In the genomic region with DNA sequence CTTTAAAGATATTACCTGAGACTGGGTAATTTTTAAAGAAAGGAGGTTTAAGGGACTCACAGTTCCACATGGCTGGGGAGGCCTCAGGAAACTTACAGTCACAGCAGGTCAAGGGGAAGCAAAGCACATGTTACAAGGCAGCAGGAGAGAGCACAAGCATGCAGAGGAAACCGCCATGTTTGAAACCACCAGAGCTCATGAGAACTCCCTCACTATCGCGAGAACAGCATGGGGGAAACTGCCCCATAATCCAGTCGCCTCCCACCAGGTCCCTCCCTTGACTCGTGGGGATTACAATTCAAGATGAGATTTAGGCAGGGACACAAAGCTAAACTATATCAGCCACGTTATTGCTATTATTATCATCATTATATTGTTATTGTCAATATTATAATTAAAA, we compare ENCODE assay signal across 27 cellular contexts.
"Had no signal": no experiment of that assay in that cellular context is flagged by ENCODE, and none has a peak within 500 bp of the region (broad histone marks: within the 10 kb centered on the region; RNA-seq: fewer than 3 reads in every experiment).

No MANE protein-coding gene starts in this region.

- DNase-seq: activated CD4-positive, alpha-beta T cell treated with anti-CD3 and anti-CD28 coated beads for 48 hours; activated CD4-positive, alpha-beta T cell treated with anti-CD3 and anti-CD28 coated beads, Interleukin-2, amount 50 U/mL, for 48 hours; activated CD8-positive, alpha-beta memory T cell treated with anti-CD3 and anti-CD28 coated beads for 24 hours; activated effector memory CD4-positive, alpha-beta T cell treated with Interleukin-2 at 50 U/mL for 16 hours; activated naive CD4-positive, alpha-beta T cell treated with anti-CD3 and anti-CD28 coated beads for 36 hours; activated naive CD8-positive, alpha-beta T cell treated with anti-CD3 and anti-CD28 coated beads for 36 hours; brain microvascular endothelial cell; cortex of kidney; head of caudate nucleus; left cardiac atrium; naive B cell; nephron progenitor cell; pancreas; retina; stimulated activated CD4-positive, alpha-beta T cell treated with anti-CD3 and anti-CD28 coated beads, Interleukin-12 subunit alpha, Interleukin-12 subunit beta, amount 100 ng/mL, for 4 hours; stimulated activated CD4-positive, alpha-beta T cell treated with anti-CD3 and anti-CD28 coated beads, Interleukin-4, amount 100 ng/mL, for 1 hour; stimulated activated naive CD8-positive, alpha-beta T cell treated with anti-CD3 and anti-CD28 coated beads, Interleukin-15, Interleukin-2, amounts not matched to agents 100 U/mL and 50 U/mL, for 24 hours; T-helper 9 cell; tibial artery; upper lobe of right lung had no signal

- H3K4me3 ChIP-seq: adrenal gland, pancreas, prostate gland, skin epidermis, tibial artery, upper lobe of right lung had no signal

- H3K4me1 ChIP-seq: adrenal gland, pancreas, prostate gland, tibial artery, upper lobe of right lung had no signal

- H3K36me3 Mint-ChIP-seq: activated naive CD8-positive, alpha-beta T cell treated with anti-CD3 and anti-CD28 coated beads for 36 hours; mesothelial cell of epicardium; naive B cell had no signal

- H3K4me1 Mint-ChIP-seq: activated naive CD8-positive, alpha-beta T cell treated with anti-CD3 and anti-CD28 coated beads for 36 hours; mesothelial cell of epicardium had no signal

- H3K4me3 Mint-ChIP-seq: activated naive CD4-positive, alpha-beta T cell treated with anti-CD3 and anti-CD28 coated beads for 36 hours; activated naive CD8-positive, alpha-beta T cell treated with anti-CD3 and anti-CD28 coated beads for 36 hours; mesothelial cell of epicardium; naive B cell; nephron progenitor cell had no signal

- H3K27ac Mint-ChIP-seq: activated naive CD4-positive, alpha-beta T cell treated with anti-CD3 and anti-CD28 coated beads for 36 hours; activated naive CD8-positive, alpha-beta T cell treated with anti-CD3 and anti-CD28 coated beads for 36 hours; mesothelial cell of epicardium; naive B cell; nephron progenitor cell had no signal

- H3K36me3 ChIP-seq: adrenal gland, brain microvascular endothelial cell, pancreas, prostate gland, tibial artery, upper lobe of right lung had no signal

- H3K27me3 ChIP-seq: adrenal gland, brain microvascular endothelial cell, pancreas, tibial artery, upper lobe of right lung had no signal

- ATAC-seq: activated CD4-positive, CD25-positive, alpha-beta regulatory T cell treated with anti-CD3 and anti-CD28 coated beads, Interleukin-2, amount 50 U/mL, for 24 hours; left cardiac atrium; pancreas; sciatic nerve; stimulated activated naive CD8-positive, alpha-beta T cell treated with anti-CD3 and anti-CD28 coated beads, Interleukin-15, Interleukin-2, amounts not matched to agents 100 U/mL and 50 U/mL, for 24 hours; upper lobe of right lung had no signal

- H3K9me3 Mint-ChIP-seq: activated naive CD8-positive, alpha-beta T cell treated with anti-CD3 and anti-CD28 coated beads for 36 hours; mesothelial cell of epicardium; nephron progenitor cell had no signal

- H3K27ac ChIP-seq: adrenal gland, brain microvascular endothelial cell, pancreas, prostate gland, skin epidermis, tibial artery, upper lobe of right lung, VCaP had no signal

- H3K9me3 ChIP-seq: adrenal gland, pancreas, prostate gland, upper lobe of right lung had no signal
